ENCODE assay signal across 23 cellular contexts in the genomic region with DNA sequence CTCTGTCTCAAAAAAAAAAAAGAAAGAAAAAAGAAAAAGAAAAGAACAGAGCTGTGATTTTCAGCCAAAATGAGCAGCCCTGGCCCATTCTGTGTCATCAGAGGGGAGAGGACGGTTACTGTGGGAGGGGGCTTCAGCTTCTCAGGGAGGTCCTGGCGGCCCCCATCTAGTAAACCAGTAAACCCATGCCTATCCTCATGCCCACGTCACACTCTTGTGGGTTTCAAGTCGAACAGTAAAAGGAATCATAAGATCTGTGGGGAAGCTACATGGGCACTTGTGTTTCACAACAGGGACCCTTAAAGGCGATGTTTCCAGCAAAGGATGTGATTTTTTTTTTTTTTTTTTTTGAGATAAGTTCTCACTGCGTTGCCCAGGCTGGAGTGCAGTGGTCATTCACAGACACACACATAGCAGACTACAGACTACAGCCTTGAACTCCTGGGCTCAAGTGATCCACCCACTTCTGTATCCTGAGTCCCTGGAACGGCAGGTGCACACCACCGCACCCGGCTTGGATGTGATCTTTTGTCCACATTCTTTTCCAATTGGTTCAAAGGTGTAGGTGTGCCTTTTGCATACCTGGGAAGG. TPM values are rescaled to one million over a fixed set of nuclear protein-coding genes. Genes with fewer than 3 reads are reported as not detected.
A peak's percentile ranks its signal among the peaks of the same experiment; 100 is the strongest.
DNase-seq lines count a peak whose midpoint lies in the region; ATAC-seq, FAIRE-seq and TF ChIP-seq lines count a peak whose summit lies in the region.
"Had no signal": no experiment of that assay in that cellular context is flagged by ENCODE, and none has a peak within 500 bp of the region (broad histone marks: within the 10 kb centered on the region; RNA-seq: fewer than 3 reads in every experiment).

No MANE protein-coding gene starts in this region.

- SMC1A ChIA-PET in GM12878 (lab: Charles Lee; ENCODE audit: uncharacterized antibody, unreplicated experiment): interaction anchor here (1.2 to 1.5 kb wide), 3 partner anchors 9 to 85 kb away, joined by 3 to 7 read pairs (median 4); a partner anchor contains a TSS

- peaks cover 0 to 1% of the 10 kb centered on the region in 2 experiments; a peak in 3 of 4 replicates for H3K36me3 ChIP-seq in GM12878 (ENCODE audit: control insufficient read depth in 2 of 2, insufficient read depth in 2 of 2, low read length in 1 of 2)
- H3K36me3 ChIP-seq in spleen: peaks cover 0 to 47% (median 12%) of the 10 kb centered on the region in 6 donors
- H3K36me3 ChIP-seq: brain microvascular endothelial cell had no signal

- H3K4me3 ChIP-seq in GM12878 (no peak overlapping the region), spleen (no peak overlapping the region)
- H3K4me3 ChIP-seq: left ventricle myocardium inferior, sigmoid colon had no signal

- CTCF ChIA-PET in GM12878 (lab: Yijun Ruan, JAX): interaction anchor here (0.7 to 2.0 kb wide), 3 partner anchors 90 to 396 kb away, joined by 3 to 7 read pairs (median 4); no protein-coding TSS in a partner anchor

- H2AFZ ChIP-seq in GM12878 (ENCODE audit: control insufficient read depth, low read depth, low read length): no peak overlapping the region

- POLR2A ChIA-PET in GM12878 (lab: Charles Lee): interaction anchor here (0.7 to 1.2 kb wide), 3 partner anchors 10 to 273 kb away, joined by 4 to 8 read pairs (median 7); a partner anchor contains a TSS

- no peak for TF ChIP-seq EP300 in GM12878 (IDR thresholded peaks at IDR 0.05; ENCODE audit: borderline replicate concordance in 1 of 2, control insufficient read depth in 1 of 2, low read depth in 2 of 2, low read length in 2 of 2)

- DNase-seq in COLO668 (lab: John Stamatoyannopoulos, UW; ENCODE audit: unreplicated experiment): peak; percentile 60
- no peak for DNase-seq in GM12878 (ENCODE audit: low read depth, low spot score)
- peak; percentile 55 for DNase-seq in spleen
- DNase-seq in NCI-H510A treated with DMSO at 0.1 percent for 48 hours (lab: John Stamatoyannopoulos, UW): no peak
- no peak for DNase-seq in stimulated activated naive CD8-positive, alpha-beta T cell treated with anti-CD3 and anti-CD28 coated beads, Interleukin-15, Interleukin-2, amounts not matched to agents 100 U/mL and 50 U/mL, for 24 hours
- no peak for DNase-seq in iPS-NIHi7 (ENCODE audit: extremely low spot score)
- DNase-seq: activated CD8-positive, alpha-beta T cell treated with anti-CD3 and anti-CD28 coated beads, Interleukin-2, amount 10 ng/mL, durations not matched to agents 7 days and 5 days; activated T-cell treated with anti-CD3 and anti-CD28 coated beads, Interleukin-2, amount 50 U/mL, for 1 hour; Calu3; effector memory CD8-positive, alpha-beta T cell; foreskin melanocyte; immature natural killer cell; NCI-H1092 treated with DMSO at 0.1 percent for 48 hours; NCI-H524; SW 1271 had no signal

- H3K27me3 Mint-ChIP-seq in IgD-negative memory B cell: peaks cover 1% of the 10 kb centered on the region

- no peak for FAIRE-seq in GM12878 (lab: Jason Lieb, UNC)
- FAIRE-seq: colon had no signal

- TF ChIP-seq POLR2A in GM12878 (IDR thresholded peaks at IDR 0.05; ENCODE audit: low read depth, low read length) (no peak), spleen (IDR thresholded peaks at IDR 0.05) (no peak)

- RAD21 ChIA-PET in GM12878 (lab: Charles Lee; ENCODE audit: unreplicated experiment): interaction anchor here (0.6 to 1.6 kb wide), 9 partner anchors 9 to 329 kb away, joined by 3 to 14 read pairs (median 3); a partner anchor contains a TSS

- H3K9me3 ChIP-seq in GM12878 (replicated peaks; ENCODE audit: control insufficient read depth, insufficient read depth, low read length): no peaks in the 10 kb centered on the region
- H3K9me3 ChIP-seq in spleen: no peaks in the 10 kb centered on the region
- H3K9me3 ChIP-seq: left ventricle myocardium inferior, sigmoid colon had no signal

- no peaks in the 10 kb centered on the region for H3K9me3 Mint-ChIP-seq in IgD-negative memory B cell
- H3K9me3 Mint-ChIP-seq: effector memory CD8-positive, alpha-beta T cell; immature natural killer cell had no signal

- TF ChIP-seq CTCF in GM12878 (IDR thresholded peaks at IDR 0.05 in 2 of 3, conservative IDR thresholded peaks at IDR 0.05 in 1 of 3; ENCODE audit: control insufficient read depth in 2 of 3, extremely low read depth in 1 of 3, insufficient read depth in 1 of 3, low read depth in 3 of 3, low read length in 3 of 3) (no peak), spleen (IDR thresholded peaks at IDR 0.05 in 8 of 11, conservative IDR thresholded peaks at IDR 0.05 in 3 of 11) (no peak)

- H3K4me1 ChIP-seq in GM12878 (ENCODE audit: control insufficient read depth, insufficient read depth, low read length) (peaks cover 18% of the 10 kb centered on the region), spleen (peaks cover 0 to 32% (median 20%) of the 10 kb centered on the region in 6 donors)
- H3K4me1 ChIP-seq: left ventricle myocardium inferior, sigmoid colon had no signal

- H3K27me3 ChIP-seq in GM12878 (replicated peaks in 1 of 2; ENCODE audit: control insufficient read depth in 2 of 2, insufficient read depth in 2 of 2, low read length in 1 of 2) (no peaks in the 10 kb centered on the region), spleen (replicated peaks in 1 of 7) (no peaks in the 10 kb centered on the region)
- H3K27me3 ChIP-seq: brain microvascular endothelial cell, sigmoid colon had no signal

- TSS peak; percentile 20 for BruUV-seq in GM12878 (replicated peaks; lab: Mats Ljungman, UMichigan)

- H3K4me2 ChIP-seq in GM12878 (ENCODE audit: control insufficient read depth, insufficient read depth): peak overlapping the region; percentile 28; the same call in 1 of the 2 replicates

- no peak overlapping the region for H3K9ac ChIP-seq in GM12878 (ENCODE audit: control insufficient read depth, insufficient read depth, low read length)

- 98% methylated on average over 8 of the region's 9 CpGs for WGBS in GM12878 (ENCODE audit: insufficient coverage, insufficient replicate concordance, low lambda C conversion rate, missing lambda C conversion rate)
- 63 to 72% (median 70%) methylated on average over 9 of the region's 9 CpGs for WGBS in spleen, 5 donors

- TF ChIP-seq RAD21 in GM12878 (IDR thresholded peaks at IDR 0.05; ENCODE audit: insufficient read depth, low read depth, low read length): no peak

- H3K4me3 Mint-ChIP-seq in IgD-negative memory B cell: peak overlapping the region in 1 of 4 donors; percentile 3
- H3K4me3 Mint-ChIP-seq: activated CD8-positive, alpha-beta T cell treated with anti-CD3 and anti-CD28 coated beads, Interleukin-2, amount 10 ng/mL, durations not matched to agents 7 days and 5 days; effector memory CD8-positive, alpha-beta T cell; immature natural killer cell had no signal

- peaks cover 7 to 12% (median 11%) of the 10 kb centered on the region in 3 donors for H3K4me1 Mint-ChIP-seq in IgD-negative memory B cell
- H3K4me1 Mint-ChIP-seq: immature natural killer cell had no signal

- H3K36me3 Mint-ChIP-seq in IgD-negative memory B cell: peaks cover 2% of the 10 kb centered on the region

- intact Hi-C loops in GM12878 (cut with micrococcal nuclease; ENCODE audit: unreplicated experiment): no loop called here
- intact Hi-C loops in spleen (cut with DNase I; ENCODE audit: low total_unique reads): no loop called here

- no peaks in the 10 kb centered on the region for H4K20me1 ChIP-seq in GM12878 (ENCODE audit: control insufficient read depth, insufficient read depth)

- no peak for ATAC-seq in GM12878
- no peak for ATAC-seq in stimulated activated naive CD8-positive, alpha-beta T cell treated with anti-CD3 and anti-CD28 coated beads, Interleukin-15, Interleukin-2, amounts not matched to agents 100 U/mL and 50 U/mL, for 24 hours
- ATAC-seq: activated CD4-positive, CD25-positive, alpha-beta regulatory T cell treated with anti-CD3 and anti-CD28 coated beads, Interleukin-2, amount 50 U/mL, for 24 hours; activated CD8-positive, alpha-beta T cell treated with anti-CD3 and anti-CD28 coated beads, Interleukin-2, amount 10 ng/mL, durations not matched to agents 7 days and 5 days had no signal

- H3K27ac Mint-ChIP-seq in IgD-negative memory B cell: peak overlapping the region in 2 of 3 donors; percentile 6 to 44
- H3K27ac Mint-ChIP-seq: activated CD8-positive, alpha-beta T cell treated with anti-CD3 and anti-CD28 coated beads, Interleukin-2, amount 10 ng/mL, durations not matched to agents 7 days and 5 days; effector memory CD8-positive, alpha-beta T cell; immature natural killer cell had no signal

- H3K27ac ChIP-seq in GM12878 (ENCODE audit: control insufficient read depth, insufficient read depth) (no peak overlapping the region), spleen (peak overlapping the region in 4 of 8 donors; percentile 60 to 86 (median 79))
- H3K27ac ChIP-seq: brain microvascular endothelial cell, left ventricle myocardium inferior had no signal

- in situ Hi-C loops in GM12878 (cut with MboI): no loop called here

- no peaks in the 10 kb centered on the region for H3K79me2 ChIP-seq in GM12878 (ENCODE audit: control insufficient read depth, insufficient read depth, low read length)

TF ChIP-seq in GM12878, 131 proteins besides CTCF, POLR2A, EP300 and RAD21 (continues in another document):
- TF ChIP-seq MTA3 (IDR thresholded peaks at IDR 0.05; ENCODE audit: borderline replicate concordance, low read length): no peak
- TF ChIP-seq ZSCAN29 (IDR thresholded peaks at IDR 0.05): no peak
- TF ChIP-seq FOS (IDR thresholded peaks at IDR 0.05; ENCODE audit: borderline replicate concordance, extremely low read depth, insufficient read length): no peak
- no peak for TF ChIP-seq ETV6 (conservative IDR thresholded peaks at IDR 0.05 in 1 of 2, IDR thresholded peaks at IDR 0.05 in 1 of 2; ENCODE audit: borderline replicate concordance in 1 of 2, low read depth in 1 of 2)

RNA-seq across cellular contexts. Expression of a gene that starts 9.1 kb away (rescaled TPM):
- polyA plus RNA-seq in IgD-negative memory B cell (120 TPM), GM12878 (2011; rRNA removed) (19.4 and 30.9 TPM in 2 replicates), GM12878 (2014; fragmentation: Illumina TruSeq; extraction: Trizol) (28.1 and 72.5 TPM in 2 replicates), GM12878 (2014; fragmentation: Nextera tagmentation; extraction: Ambion mirVana) (10 to 100 TPM in 1 of 2 experiments, 1 to 10 TPM in 1; 6.3 to 11.7 TPM), GM12878 (2014; rRNA removed) (123 and 135 TPM in 2 replicates), GM12878 (2016; fragmentation: Nextera tagmentation; extraction: Ambion mirVana) (10 to 100 TPM; 72.0 to 81.2 TPM), spleen (100 to 1,000 TPM; 118 to 214 (median 204) TPM)
- total RNA-seq in GM12878 (2013; cell fraction: nucleolus; rRNA removed): 203 and 223 TPM in 2 replicates
- total RNA-seq in GM12878 (2014; rRNA removed) (71.9 and 78.3 TPM in 2 replicates), GM12878 (2014; rRNA removed; fragmentation: Illumina TruSeq; extraction: Trizol) (42.7 and 43.6 TPM in 2 replicates), GM12878 (2021) (91.3 and 95.7 TPM in 2 replicates), spleen (100 to 1,000 TPM; 129 to 226 (median 142) TPM)
- polyA plus RNA-seq in GM12878 (2011; ENCODE audit: low read depth): 40.8 TPM
- 31.6 and 40.7 TPM in 2 replicates for polyA plus RNA-seq in GM12878 (2011; cell fraction: cytosol; rRNA removed)
- 149 and 198 TPM in 2 replicates for polyA plus RNA-seq in GM12878 (2011; cell fraction: nucleus; rRNA removed)
- 62.9 and 70.4 TPM in 2 replicates for polyA plus RNA-seq in GM12878 (2012)
- polyA minus RNA-seq in GM12878 (2011; rRNA and poly(A)+ RNA removed): 31.7 and 36.9 TPM in 2 replicates
- 3.2 and 4.6 TPM in 2 replicates for polyA minus RNA-seq in GM12878 (2011; cell fraction: cytosol; rRNA and poly(A)+ RNA removed)
- 38.0 and 51.1 TPM in 2 replicates for polyA minus RNA-seq in GM12878 (2011; cell fraction: nucleus; rRNA and poly(A)+ RNA removed)
- total RNA-seq: Calu3, HT-29 had no signal
- polyA plus RNA-seq: neural cell had no signal

Comparison
In these comparisons a context has a peak if more than half of its experiments do, and no peak if none do; other contexts are left out.
1. DNase-seq: peak in COLO668 (single experiment) and spleen (single experiment); none in GM12878 (single experiment), NCI-H510A treated with DMSO at 0.1 percent for 48 hours (single experiment), stimulated activated naive CD8-positive, alpha-beta T cell treated with anti-CD3 and anti-CD28 coated beads, Interleukin-15, Interleukin-2, amounts not matched to agents 100 U/mL and 50 U/mL, for 24 hours (single experiment) and iPS-NIHi7 (single experiment).